ENCODE assay signal across 1 cellular context in the genomic region with DNA sequence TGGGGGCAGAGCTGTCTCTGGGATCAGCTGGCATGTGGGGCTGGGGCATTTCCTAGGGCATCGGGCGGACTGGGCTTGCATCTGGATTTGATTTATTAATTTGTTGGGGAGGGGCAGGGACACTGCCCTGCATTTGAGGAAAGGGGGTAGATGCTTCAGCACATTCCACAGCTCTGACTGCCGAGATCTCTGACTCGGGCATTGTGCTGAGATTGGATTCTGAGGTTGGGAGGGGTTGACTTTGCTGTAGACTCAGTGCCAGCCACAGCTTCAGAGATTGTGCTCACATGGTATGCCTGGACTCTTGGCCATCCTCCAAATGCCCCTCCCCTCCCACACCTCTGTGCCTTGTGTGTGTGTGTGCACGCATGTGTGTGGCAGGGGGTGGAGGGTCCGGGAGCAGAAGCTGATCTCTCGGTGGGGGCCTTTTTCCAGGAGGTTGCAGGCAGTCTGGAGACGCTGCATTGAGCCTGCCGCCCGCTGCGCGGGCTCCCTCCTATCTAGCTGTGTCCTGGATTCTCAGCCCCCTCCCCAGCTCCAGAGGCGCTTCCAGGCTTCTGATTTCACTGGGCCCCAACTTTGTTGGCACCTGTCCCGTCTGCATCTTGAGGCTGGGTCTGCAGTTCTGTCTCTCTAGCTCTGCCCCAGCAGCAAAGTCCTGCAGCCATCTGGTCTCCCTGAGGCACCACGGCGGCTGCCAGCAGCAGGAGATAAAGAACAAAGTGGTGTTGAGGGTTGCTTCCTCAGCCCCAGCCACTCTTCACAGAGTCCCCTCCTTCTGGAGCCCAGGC.
TF ChIP-seq lines count a peak whose summit lies in the region.

No MANE protein-coding gene starts in this region.

TF ChIP-seq in IMR-90, 13 proteins besides CTCF, POLR2A, EP300 and RAD21:
- no peak for TF ChIP-seq RFX5 (IDR thresholded peaks at IDR 0.05; ENCODE audit: low read depth, low read length)
- peak; percentile 36; the same call in 1 of the 2 replicates for TF ChIP-seq USF2 (IDR thresholded peaks at IDR 0.05; ENCODE audit: low read depth, low read length)
- peak; percentile 60 for TF ChIP-seq MAFK (IDR thresholded peaks at IDR 0.05; ENCODE audit: low read depth, low read length)
- TF ChIP-seq MAZ (IDR thresholded peaks at IDR 0.05; ENCODE audit: borderline replicate concordance, low read depth, low read length) = peak; percentile 73; the same call in 1 of the 2 replicates
- TF ChIP-seq FOS (IDR thresholded peaks at IDR 0.05; ENCODE audit: low read depth, low read length) = no peak
- TF ChIP-seq MXI1 (IDR thresholded peaks at IDR 0.05; ENCODE audit: borderline replicate concordance, low read depth, low read length) = peak; percentile 26; the same call in 1 of the 2 replicates
- TF ChIP-seq CHD1 (IDR thresholded peaks at IDR 0.05; ENCODE audit: low read depth, low read length) = no peak
- TF ChIP-seq NFE2L2 (IDR thresholded peaks at IDR 0.05; ENCODE audit: low read depth, low read length) = peak; percentile 43; the same call in 1 of the 2 replicates
- TF ChIP-seq RCOR1 (IDR thresholded peaks at IDR 0.05; ENCODE audit: insufficient replicate concordance, low read length) = no peak
